ENCODE assay signal across 10 cellular contexts in genomic region chrX:155334486-155335316, GRCh38. TPM values are rescaled to one million over a fixed set of nuclear protein-coding genes. Genes with fewer than 3 reads are reported as not detected.
A peak's percentile ranks its signal among the peaks of the same experiment; 100 is the strongest.
DNase-seq lines count a peak whose midpoint lies in the region; ATAC-seq and TF ChIP-seq lines count a peak whose summit lies in the region.
"Had no signal": no experiment of that assay in that cellular context is flagged by ENCODE, and none has a peak within 500 bp of the region (broad histone marks: within the 10 kb centered on the region; RNA-seq: fewer than 3 reads in every experiment).

Gene CLIC2 (minus strand): TSS chrX:155334614. CDS start chrX:155334427, 187 bp downstream.

- H3K4me3 Mint-ChIP-seq in neural progenitor cell = no peak within 1 kb of the TSS
- H3K4me3 Mint-ChIP-seq: memory B cell had no signal

- no peaks in the 10 kb centered on the region for H3K79me2 ChIP-seq in neural progenitor cell (ENCODE audit: low read depth)

- H3K27me3 ChIP-seq in body of pancreas (no peaks in the 10 kb centered on the region), neural progenitor cell (no peaks in the 10 kb centered on the region)
- H3K27me3 ChIP-seq: SJCRH30 had no signal

- peak; percentile 45 for ATAC-seq in body of pancreas
- ATAC-seq in mucosa of descending colon = peak; percentile 88

- H3K9me3 ChIP-seq in body of pancreas (no peaks in the 10 kb centered on the region), mucosa of descending colon (no peaks in the 10 kb centered on the region), neural progenitor cell (ENCODE audit: low read depth) (no peaks in the 10 kb centered on the region)
- H3K9me3 ChIP-seq: SJCRH30 had no signal

- H3K4me1 Mint-ChIP-seq in neural progenitor cell = no peaks in the 10 kb centered on the region
- H3K4me1 Mint-ChIP-seq: memory B cell had no signal

- no peak for TF ChIP-seq POLR2A in body of pancreas (IDR thresholded peaks at IDR 0.05)

- H3K27ac ChIP-seq in body of pancreas (no peak within 1 kb of the TSS), neural progenitor cell (no peak within 1 kb of the TSS)
- H3K27ac ChIP-seq: SJCRH30 had no signal

- no peaks in the 10 kb centered on the region for H3K9me3 Mint-ChIP-seq in neural progenitor cell
- H3K9me3 Mint-ChIP-seq: memory B cell had no signal

- no peak within 1 kb of the TSS for H3K4me3 ChIP-seq in body of pancreas
- no peak within 1 kb of the TSS for H3K4me3 ChIP-seq in mucosa of descending colon
- no peak within 1 kb of the TSS for H3K4me3 ChIP-seq in neural progenitor cell
- H3K4me3 ChIP-seq: SJCRH30 had no signal

- H3K36me3 ChIP-seq in body of pancreas (replicated peaks in 1 of 2; ENCODE audit: insufficient read depth in 1 of 2, low read depth in 2 of 2) (no peaks in the 10 kb centered on the region), mucosa of descending colon (ENCODE audit: low read depth) (no peaks in the 10 kb centered on the region), neural progenitor cell (no peaks in the 10 kb centered on the region)
- H3K36me3 ChIP-seq: SJCRH30 had no signal

- WGBS in body of pancreas, 2 donors = 42 to 52% methylated on average over 4 of the region's 5 CpGs

- H3K4me2 ChIP-seq in neural progenitor cell = no peak within 1 kb of the TSS

- H3K4me1 ChIP-seq in body of pancreas (no peaks in the 10 kb centered on the region), mucosa of descending colon (ENCODE audit: low read depth) (no peaks in the 10 kb centered on the region), neural progenitor cell (no peaks in the 10 kb centered on the region)
- H3K4me1 ChIP-seq: SJCRH30 had no signal

- no peak within 1 kb of the TSS for H3K9ac ChIP-seq in neural progenitor cell

- no peak within 1 kb of the TSS for H2AFZ ChIP-seq in neural progenitor cell (replicated peaks)

- no peaks in the 10 kb centered on the region for H4K20me1 ChIP-seq in neural progenitor cell (ENCODE audit: low read depth)

- H3K36me3 Mint-ChIP-seq in neural progenitor cell = no peaks in the 10 kb centered on the region
- H3K36me3 Mint-ChIP-seq: memory B cell had no signal

- no peaks in the 10 kb centered on the region for H3K27me3 Mint-ChIP-seq in neural progenitor cell (ENCODE audit: insufficient read depth, low read depth)

- no peak for TF ChIP-seq CTCF in body of pancreas (IDR thresholded peaks at IDR 0.05)
- no peak for TF ChIP-seq CTCF in mucosa of descending colon (IDR thresholded peaks at IDR 0.05)
- TF ChIP-seq CTCF in neural progenitor cell (IDR thresholded peaks at IDR 0.05) = no peak

- no peak within 1 kb of the TSS for H3K27ac Mint-ChIP-seq in neural progenitor cell
- H3K27ac Mint-ChIP-seq: memory B cell had no signal

- H3F3A ChIP-seq in neural progenitor cell (ENCODE audit: low read depth) = no peaks in the 10 kb centered on the region

- DNase-seq in NCI-H2107 treated with DMSO at 0.1 percent for 48 hours (lab: John Stamatoyannopoulos, UW; ENCODE audit: unreplicated experiment) = peak; percentile 14
- DNase-seq in NCI-H2107 (lab: John Stamatoyannopoulos, UW) = no peak
- peak; percentile 80 for DNase-seq in HT1080 (ENCODE audit: low read depth)
- peak in 2 of 4 donors; percentile 12 to 13 for DNase-seq in body of pancreas
- DNase-seq in mucosa of descending colon = peak in 1 of 3 donors; percentile 33
- DNase-seq in ecto neural progenitor cell (ENCODE audit: low spot score) = no peak
- no peak for DNase-seq in NCI-H748 (lab: John Stamatoyannopoulos, UW; ENCODE audit: unreplicated experiment)
- DNase-seq in neural progenitor cell (ENCODE audit: low spot score) = no peak

- intact Hi-C loops in body of pancreas (cut with DNase I) (no loop called here), mucosa of descending colon (cut with DNase I, micrococcal nuclease) (no loop called here)

RNA-seq across cellular contexts. Expression of gene CLIC2, which starts in this region (rescaled TPM):
- total RNA-seq in HT1080 (2014; rRNA removed; shearing (Covaris generic)) = 0.16 and 0.60 TPM in 2 replicates
- 0.11 TPM in 1 of 2 replicates, not detected in the other for polyA plus RNA-seq in HT1080 (2015; cell fraction: cytosol; rRNA removed)
- 0.06 TPM in 1 of 2 replicates, not detected in the other for polyA plus RNA-seq in HT1080 (2015; cell fraction: nucleus; rRNA removed)
- total RNA-seq in body of pancreas (1 to 10 TPM; 5.4 to 6.9 TPM), mucosa of descending colon (10 to 100 TPM in 1 of 3 donors, 1 to 10 TPM in 2; 3.3 to 13.1 (median 8.3) TPM), neural progenitor cell (ENCODE audit: low replicate concordance) (0.28 TPM in 1 of 2 replicates, not detected in the other)

Comparison
In these comparisons a context has a peak if more than half of its experiments do, and no peak if none do; other contexts are left out.
1. Peak in DNase-seq in HT1080; RNA of the gene not detected or under 1 TPM.